29 cellular contexts compared by ENCODE assay signal in the genomic region with DNA sequence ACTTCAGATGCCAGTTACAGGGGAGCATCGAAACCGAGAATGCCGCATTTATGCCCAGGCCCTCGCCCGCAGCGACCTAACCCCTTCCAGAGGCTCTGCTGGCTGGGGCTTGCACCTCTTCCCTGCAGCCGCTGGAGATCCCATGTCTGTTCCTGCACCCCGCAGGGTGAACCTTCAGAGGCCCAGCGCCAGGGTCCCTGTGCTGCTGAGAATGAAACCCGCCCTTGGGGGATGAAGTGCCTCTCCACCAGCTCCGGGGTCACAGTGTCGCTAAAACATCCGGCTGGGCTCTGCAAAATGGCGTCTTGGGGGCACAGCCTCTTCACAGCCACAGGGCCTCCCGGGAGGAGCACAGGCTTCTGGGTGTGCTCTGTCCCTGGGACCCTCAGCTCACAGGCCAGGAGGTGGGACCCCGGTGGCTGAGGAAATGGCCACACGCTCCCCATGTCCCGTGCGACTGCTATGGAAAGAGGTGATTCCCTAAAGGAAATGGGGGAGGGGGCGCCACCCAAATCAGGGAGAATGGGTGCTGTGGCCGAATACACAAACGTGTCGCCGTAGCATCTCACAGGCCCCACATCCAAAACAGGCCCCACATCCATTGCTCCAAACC. TPM values are rescaled to one million over a fixed set of nuclear protein-coding genes. Genes with fewer than 3 reads are reported as not detected.
A peak's percentile ranks its signal among the peaks of the same experiment; 100 is the strongest.
DNase-seq lines count a peak whose midpoint lies in the region; ATAC-seq, FAIRE-seq and TF ChIP-seq lines count a peak whose summit lies in the region.
"Had no signal": no experiment of that assay in that cellular context is flagged by ENCODE, and none has a peak within 500 bp of the region (broad histone marks: within the 10 kb centered on the region; RNA-seq: fewer than 3 reads in every experiment).

No MANE protein-coding gene starts in this region.

- H3K4me1 ChIP-seq in kidney (ENCODE audit: control insufficient read depth in 1 of 2, insufficient read depth in 1 of 2, low read depth in 1 of 2, low read length in 2 of 2) = peaks cover 0 to 7% of the 10 kb centered on the region in 2 donors
- H3K4me1 ChIP-seq: A549 had no signal

- no peak for ATAC-seq in HG03432 (IDR thresholded peaks at IDR 0.05; ENCODE audit: unreplicated experiment)
- ATAC-seq: A549, GM12878, HCT116 had no signal

- no peaks in the 10 kb centered on the region for H3K36me3 Mint-ChIP-seq in CD14-positive monocyte
- H3K36me3 Mint-ChIP-seq: CD8-positive, alpha-beta memory T cell; IgD-negative memory B cell had no signal

- H3K27ac ChIP-seq in SK-N-MC (no peak overlapping the region), kidney (ENCODE audit: low read depth in 2 of 2, low read length in 2 of 2) (no peak overlapping the region)
- H3K27ac ChIP-seq: A549, HL-60 had no signal

- TF ChIP-seq CTCF in CD14-positive monocyte (IDR thresholded peaks at IDR 0.05) = no peak
- no peak for TF ChIP-seq CTCF in kidney (IDR thresholded peaks at IDR 0.05; ENCODE audit: borderline replicate concordance, extremely low read depth, insufficient read depth)

- FAIRE-seq in kidney (lab: Jason Lieb, UNC) = no peak
- FAIRE-seq: A549, GM12878 had no signal

- H3K9me3 Mint-ChIP-seq in CD14-positive monocyte = peaks cover 0 to 22% (median 4%) of the 10 kb centered on the region in 7 donors
- H3K9me3 Mint-ChIP-seq: CD8-positive, alpha-beta memory T cell had no signal

- intact Hi-C loops in CD14-positive monocyte (cut with micrococcal nuclease) (no loop called here), kidney (cut with DNase I) (no loop called here), posterior vena cava (cut with DNase I) (no loop called here)

- no peak overlapping the region for H3K27ac Mint-ChIP-seq in CD14-positive monocyte

- H3K9ac ChIP-seq in SK-N-MC (ENCODE audit: insufficient read length) = peak overlapping the region; percentile 80
- H3K9ac ChIP-seq in kidney (ENCODE audit: low read length in 2 of 2) = no peak overlapping the region

- peak overlapping the region; percentile 84 for H3K4me3 ChIP-seq in SK-N-MC
- no peak overlapping the region for H3K4me3 ChIP-seq in kidney (ENCODE audit: low read length in 2 of 2)
- H3K4me3 ChIP-seq: A549, GM12878 had no signal

- H3K9me3 ChIP-seq in SK-N-MC (ENCODE audit: low read depth, low read length) (no peaks in the 10 kb centered on the region), kidney (ENCODE audit: control insufficient read depth in 1 of 2, low read length in 2 of 2) (peaks cover 0 to 2% of the 10 kb centered on the region in 2 donors)
- H3K9me3 ChIP-seq: A549 had no signal

- H3K4me3 Mint-ChIP-seq in CD14-positive monocyte = no peak overlapping the region
- H3K4me3 Mint-ChIP-seq: CD8-positive, alpha-beta memory T cell; IgD-negative memory B cell had no signal

- H3K4me1 Mint-ChIP-seq in CD14-positive monocyte = peaks cover 8% of the 10 kb centered on the region
- H3K4me1 Mint-ChIP-seq: CD8-positive, alpha-beta memory T cell; IgD-negative memory B cell had no signal

- H3K36me3 ChIP-seq in SK-N-MC (ENCODE audit: insufficient read depth, low read length) (peaks cover 31% of the 10 kb centered on the region), kidney (ENCODE audit: control insufficient read depth in 1 of 2, insufficient read depth in 2 of 2, low read length in 2 of 2) (no peaks in the 10 kb centered on the region)

- peak; percentile 27 for DNase-seq in CD14-positive monocyte (ENCODE audit: low spot score)
- no peak for DNase-seq in SK-N-MC (ENCODE audit: low read depth, low spot score)
- peak; percentile 75 for DNase-seq in kidney
- peak; percentile 75 for DNase-seq in posterior vena cava (ENCODE audit: low spot score)
- DNase-seq in NCI-H69 (lab: John Stamatoyannopoulos, UW) = no peak
- no peak for DNase-seq in NOMO-1 treated with DMSO at 0.1 percent for 48 hours (lab: John Stamatoyannopoulos, UW; ENCODE audit: unreplicated experiment)
- no peak for DNase-seq in stimulated activated naive CD4-positive, alpha-beta T cell (lab: John Stamatoyannopoulos, UW)
- DNase-seq: C1 segment of cervical spinal cord; DMS 273 treated with DMSO at 0.1 percent for 48 hours; DMS79; EL; GDM1; GOT3; NCI-H1105; NCI-H1436 treated with DMSO at 0.1 percent for 48 hours; NCI-H187 treated with DMSO at 0.1 percent for 48 hours; NCI-H524; NCI-H774; NK-92 treated with Interleukin-12 subunit alpha and Interleukin-12 subunit beta, amount 100 ng/mL, for 24 hours; RPMI8226; SHP77 had no signal

- peaks cover 9 to 38% (median 18%) of the 10 kb centered on the region in 3 donors for H3K27me3 Mint-ChIP-seq in CD14-positive monocyte (ENCODE audit: low read depth in 3 of 3)

RNA-seq across cellular contexts. Expression of gene TSPEAR, which starts 39.9 kb away (rescaled TPM):
- not detected for polyA plus RNA-seq in CD14-positive monocyte
- total RNA-seq in kidney = 0.22 TPM
- polyA plus RNA-seq in kidney (ENCODE audit: insufficient read depth, low read depth, low replicate concordance) = 0.09 TPM
- under 1 TPM; 0.14 to 0.48 TPM for total RNA-seq in posterior vena cava
- total RNA-seq: CD8-positive, alpha-beta memory T cell; GM12878; M059J had no signal
- polyA plus RNA-seq: A549, GM12878, IgD-negative memory B cell had no signal

RNA-seq across cellular contexts. Expression of gene UBE2G2, which starts 50.3 kb away (rescaled TPM):
- polyA plus RNA-seq in CD14-positive monocyte = 10 to 100 TPM; 22.5 to 31.0 TPM
- total RNA-seq in kidney = 86.0 TPM
- polyA plus RNA-seq in kidney (ENCODE audit: insufficient read depth, low read depth, low replicate concordance) = 39.4 TPM
- 10 to 100 TPM; 72.6 to 75.6 TPM for total RNA-seq in posterior vena cava

RNA-seq across cellular contexts. Expression of gene KRTAP10-12, which starts 54.3 kb away (rescaled TPM):
- polyA plus RNA-seq in CD14-positive monocyte (not detected), kidney (ENCODE audit: insufficient read depth, low read depth, low replicate concordance) (not detected)
- total RNA-seq in kidney (not detected), posterior vena cava (not detected)
- total RNA-seq: CD8-positive, alpha-beta memory T cell; GM12878; M059J had no signal
- polyA plus RNA-seq: A549; CD8-positive, alpha-beta memory T cell; GM12878; IgD-negative memory B cell had no signal

Comparison
In these comparisons a context has a peak if more than half of its experiments do, and no peak if none do; other contexts are left out.
1. DNase-seq: peak in CD14-positive monocyte (single experiment), kidney (single experiment) and posterior vena cava (single experiment); none in SK-N-MC (single experiment), NCI-H69 (single experiment), NOMO-1 treated with DMSO at 0.1 percent for 48 hours (single experiment) and stimulated activated naive CD4-positive, alpha-beta T cell (0 of 6).